ENCODE assay signal across 8 cellular contexts in genomic region chr19:37718357-37718756, GRCh38. TPM values are rescaled to one million over a fixed set of nuclear protein-coding genes. Genes with fewer than 3 reads are reported as not detected.
DNase-seq lines count a peak whose midpoint lies in the region; ATAC-seq, FAIRE-seq and TF ChIP-seq lines count a peak whose summit lies in the region.

No MANE protein-coding gene starts in this region.

- H3K4me2 ChIP-seq in GM12878 (ENCODE audit: control insufficient read depth, insufficient read depth) (peak overlapping the region; percentile 64), mesendoderm (ENCODE audit: low read length) (peak overlapping the region; percentile 60)

- H3K4ac ChIP-seq in mesendoderm (ENCODE audit: low read depth, low read length) = no peak overlapping the region

- H3K56ac ChIP-seq in mesendoderm (ENCODE audit: low read length) = peak overlapping the region; percentile 30

- H3K27ac ChIP-seq in 22Rv1 = peak overlapping the region; percentile 83; the same call in 1 of the 2 replicates
- peak overlapping the region; percentile 89; the same call in 1 of the 2 replicates for H3K27ac ChIP-seq in HEK293 (ENCODE audit: extremely low read depth, low read depth, low read length)
- no peak overlapping the region for H3K27ac ChIP-seq in GM12878 (ENCODE audit: control insufficient read depth, insufficient read depth)
- no peak overlapping the region for H3K27ac ChIP-seq in mesendoderm (ENCODE audit: low read depth, low read length)

- RAD21 ChIA-PET in GM12878 (lab: Charles Lee; ENCODE audit: unreplicated experiment) = no interaction called here

- no peak for TF ChIP-seq POLR2A in GM12878 (IDR thresholded peaks at IDR 0.05; ENCODE audit: low read depth, low read length)

- no peak overlapping the region for H2BK5ac ChIP-seq in mesendoderm (ENCODE audit: low read length)

- peaks cover 6% of the 10 kb centered on the region for H3K4me1 ChIP-seq in HEK293 (ENCODE audit: control insufficient read depth, insufficient read depth, low read length)
- no peaks in the 10 kb centered on the region for H3K4me1 ChIP-seq in GM12878 (ENCODE audit: control insufficient read depth, insufficient read depth, low read length)
- peaks cover 6% of the 10 kb centered on the region for H3K4me1 ChIP-seq in mesendoderm (ENCODE audit: control insufficient read depth, low read depth, low read length)

- no peak overlapping the region for H3K23ac ChIP-seq in mesendoderm (ENCODE audit: low read length)

- FAIRE-seq in GM12878 (lab: Jason Lieb, UNC) = no peak

- SMC1A ChIA-PET in GM12878 (lab: Charles Lee; ENCODE audit: uncharacterized antibody, unreplicated experiment) = no interaction called here

- H3K4me3 ChIP-seq in HEK293 (ENCODE audit: low read depth, low read length) (peak overlapping the region; percentile 69; the same call in 1 of the 2 replicates), GM12878 (peak overlapping the region; percentile 69), mesendoderm (ENCODE audit: low read length) (peak overlapping the region; percentile 38)

- no peak overlapping the region for H2AFZ ChIP-seq in GM12878 (ENCODE audit: control insufficient read depth, low read depth, low read length)

- POLR2A ChIA-PET in HEK293 (lab: Yijun Ruan, JAX) (interaction anchor here (1.8 to 2.0 kb wide), 2 partner anchors 10 to 124 kb away, joined by 8 to 11 read pairs; partner anchors contain the start of genes ZNF540 and ZNF571), GM12878 (lab: Charles Lee) (no interaction called here)

- no peak overlapping the region for H4K5ac ChIP-seq in mesendoderm (ENCODE audit: low read length)

- H3K79me2 ChIP-seq in GM12878 (ENCODE audit: control insufficient read depth, insufficient read depth, low read length) = no peaks in the 10 kb centered on the region; the same call in 1 of the 2 replicates
- peaks cover 9% of the 10 kb centered on the region for H3K79me2 ChIP-seq in mesendoderm (ENCODE audit: control insufficient read depth, insufficient read depth, low read length)

- no peak for ATAC-seq in GM12878
- ATAC-seq in HG02938 (IDR thresholded peaks at IDR 0.05; ENCODE audit: unreplicated experiment) = no peak

- CTCF ChIA-PET in HEK293 (lab: Yijun Ruan, JAX) = no interaction called here
- CTCF ChIA-PET in GM12878 (lab: Yijun Ruan, JAX) = interaction anchor here (1.1 to 1.7 kb wide), 2 partner anchors 61 to 146 kb away, joined by 3 read pairs; partner anchors contain the start of gene ZNF573

- H3K36me3 ChIP-seq in HEK293 (ENCODE audit: control insufficient read depth in 2 of 2, insufficient read depth in 1 of 2, low read length in 2 of 2) (peaks cover 20 to 39% of the 10 kb centered on the region in 2 experiments), GM12878 (ENCODE audit: control insufficient read depth in 2 of 2, insufficient read depth in 2 of 2, low read length in 1 of 2) (no peaks in the 10 kb centered on the region), mesendoderm (ENCODE audit: control insufficient read depth, insufficient read depth, low read length) (no peaks in the 10 kb centered on the region)

- H3K9me3 ChIP-seq in HEK293 (ENCODE audit: control insufficient read depth, insufficient read depth, low read depth, low read length) (peaks cover 18% of the 10 kb centered on the region; the same call in 1 of the 2 replicates), GM12878 (replicated peaks; ENCODE audit: control insufficient read depth, insufficient read depth, low read length) (no peaks in the 10 kb centered on the region; the same call in 2 of the 3 replicates)

- H3K79me1 ChIP-seq in mesendoderm (ENCODE audit: low read length) = peaks cover 7% of the 10 kb centered on the region

- TF ChIP-seq RAD21 in GM12878 (IDR thresholded peaks at IDR 0.05; ENCODE audit: insufficient read depth, low read depth, low read length) = no peak

- no peak overlapping the region for H2BK120ac ChIP-seq in mesendoderm (ENCODE audit: low read depth, low read length)

- no peak overlapping the region for H3K9ac ChIP-seq in GM12878 (ENCODE audit: control insufficient read depth, insufficient read depth, low read length)
- H3K9ac ChIP-seq in mesendoderm (ENCODE audit: low read length) = peak overlapping the region; percentile 79

- TF ChIP-seq EP300 in GM12878 (IDR thresholded peaks at IDR 0.05; ENCODE audit: borderline replicate concordance in 1 of 2, control insufficient read depth in 1 of 2, low read depth in 2 of 2, low read length in 2 of 2) = no peak

- no peak overlapping the region for H3K18ac ChIP-seq in mesendoderm (ENCODE audit: low read length)

- H2AK5ac ChIP-seq in mesendoderm (ENCODE audit: low read length) = no peak overlapping the region

- intact Hi-C loops in GM12878 (cut with micrococcal nuclease; ENCODE audit: unreplicated experiment) = no loop called here

- DNase-seq in GM12878 (ENCODE audit: low read depth, low spot score) = no peak
- peak; percentile 18 for DNase-seq in mesendoderm
- DNase-seq in SIG-M5 (lab: John Stamatoyannopoulos, UW) = no peak
- DNase-seq in ACHN = no peak
- DNase-seq in SHP77 (lab: John Stamatoyannopoulos, UW) = no peak

- H4K8ac ChIP-seq in mesendoderm (ENCODE audit: low read depth, low read length) = no peak overlapping the region

- 86% methylated on average over 10 of the region's 10 CpGs for WGBS in GM12878 (ENCODE audit: insufficient coverage, insufficient replicate concordance, low lambda C conversion rate, missing lambda C conversion rate)
- no CpG with 5 or more reads among the region's 10 CpGs for WGBS in mesendoderm (ENCODE audit: extremely low coverage, insufficient coverage, low lambda C conversion rate)

- H3K27me3 ChIP-seq in GM12878 (replicated peaks in 1 of 2; ENCODE audit: control insufficient read depth in 2 of 2, insufficient read depth in 2 of 2, low read length in 1 of 2) = no peaks in the 10 kb centered on the region
- H3K27me3 ChIP-seq in mesendoderm (ENCODE audit: insufficient read depth, low read length, poor library complexity) = no peaks in the 10 kb centered on the region

- no peak overlapping the region for H2BK15ac ChIP-seq in mesendoderm (replicated peaks; ENCODE audit: low read depth)

- H4K20me1 ChIP-seq in GM12878 (ENCODE audit: control insufficient read depth, insufficient read depth) = no peaks in the 10 kb centered on the region

- in situ Hi-C loops in GM12878 (cut with MboI) (no loop called here), ACHN (cut with HindIII; ENCODE audit: low pct_ligation_motif_present, low pct_unique_long_range_greater_than_20kb, low sequenced_read_pairs) (no loop called here)

- no peak for TF ChIP-seq CTCF in 22Rv1 (IDR thresholded peaks at IDR 0.05)
- no peak for TF ChIP-seq CTCF in HEK293 (tag by site-specific recombination; IDR thresholded peaks at IDR 0.05)
- no peak for TF ChIP-seq CTCF in GM12878 (IDR thresholded peaks at IDR 0.05 in 2 of 3, conservative IDR thresholded peaks at IDR 0.05 in 1 of 3; ENCODE audit: control insufficient read depth in 2 of 3, extremely low read depth in 1 of 3, insufficient read depth in 1 of 3, low read depth in 3 of 3, low read length in 3 of 3)

- no TSS peak for BruUV-seq in GM12878 (replicated peaks; lab: Mats Ljungman, UMichigan)

TF ChIP-seq in HEK293, 187 proteins besides CTCF, POLR2A, EP300 and RAD21 (continues in another document):
- TF ChIP-seq ZNF76 (tag by site-specific recombination; IDR thresholded peaks at IDR 0.05; ENCODE audit: borderline replicate concordance, low read depth) (no peak), SP3 (tag by site-specific recombination; IDR thresholded peaks at IDR 0.05) (no peak), ZBTB21 (tag by site-specific recombination; IDR thresholded peaks at IDR 0.05) (no peak)

TF ChIP-seq in GM12878, 131 proteins besides CTCF, POLR2A, EP300 and RAD21:
- TF ChIP-seq RELB (IDR thresholded peaks at IDR 0.05; ENCODE audit: low read depth) (no peak), ZZZ3 (IDR thresholded peaks at IDR 0.05; ENCODE audit: control insufficient read depth, insufficient read length, low read depth) (no peak)

RNA-seq across cellular contexts. Expression of gene ZNF607, which starts 1.2 kb away (rescaled TPM):
- total RNA-seq in GM12878 (2013; cell fraction: nucleolus; rRNA removed) = 6.9 and 7.4 TPM in 2 replicates
- total RNA-seq in GM12878 (2014; rRNA removed) = 2.1 and 2.7 TPM in 2 replicates
- 3.1 and 3.4 TPM in 2 replicates for total RNA-seq in GM12878 (2014; rRNA removed; fragmentation: Illumina TruSeq; extraction: Trizol)
- 3.9 and 5.7 TPM in 2 replicates for total RNA-seq in GM12878 (2021)
- polyA plus RNA-seq in GM12878 (2011; ENCODE audit: low read depth) = 1.2 TPM
- polyA plus RNA-seq in GM12878 (2011; rRNA removed) = 1.4 TPM in 2 replicates
- 0.79 TPM in 2 replicates for polyA plus RNA-seq in GM12878 (2011; cell fraction: cytosol; rRNA removed)
- polyA plus RNA-seq in GM12878 (2011; cell fraction: nucleus; rRNA removed) = 1.4 and 1.6 TPM in 2 replicates
- polyA plus RNA-seq in GM12878 (2012) = 1.7 and 3.2 TPM in 2 replicates
- polyA plus RNA-seq in GM12878 (2014; fragmentation: Illumina TruSeq; extraction: Trizol) = 2.4 and 2.5 TPM in 2 replicates
- polyA plus RNA-seq in GM12878 (2014; fragmentation: Nextera tagmentation; extraction: Ambion mirVana) = under 1 TPM; 0.47 to 0.90 TPM
- 1.9 and 2.1 TPM in 2 replicates for polyA plus RNA-seq in GM12878 (2014; rRNA removed)
- 1 to 10 TPM; 3.0 to 3.6 TPM for polyA plus RNA-seq in GM12878 (2016; fragmentation: Nextera tagmentation; extraction: Ambion mirVana)
- 1.3 and 2.2 TPM in 2 replicates for polyA minus RNA-seq in GM12878 (2011; rRNA and poly(A)+ RNA removed)
- 0.53 TPM in 1 of 2 replicates, not detected in the other for polyA minus RNA-seq in GM12878 (2011; cell fraction: cytosol; rRNA and poly(A)+ RNA removed)
- 0.85 and 1.3 TPM in 2 replicates for polyA minus RNA-seq in GM12878 (2011; cell fraction: nucleus; rRNA and poly(A)+ RNA removed)
- 5.6 TPM for polyA plus RNA-seq in mesendoderm (2013, experiment 1 of 2)
- polyA plus RNA-seq in mesendoderm (2013, experiment 2 of 2) = 5.6 TPM

Comparison
In these comparisons a context has a peak if more than half of its experiments do, and no peak if none do; other contexts are left out.
1. H3K27ac ChIP-seq: peak in 22Rv1 (single experiment) and HEK293 (single experiment); none in GM12878 (single experiment) and mesendoderm (single experiment).
2. Peak in every context shown above with its lines, with median percentiles within 50 percentile points of each other: H3K4me3 ChIP-seq.